Comparison of ENCODE assay signal across 27 cellular contexts in the genomic region with DNA sequence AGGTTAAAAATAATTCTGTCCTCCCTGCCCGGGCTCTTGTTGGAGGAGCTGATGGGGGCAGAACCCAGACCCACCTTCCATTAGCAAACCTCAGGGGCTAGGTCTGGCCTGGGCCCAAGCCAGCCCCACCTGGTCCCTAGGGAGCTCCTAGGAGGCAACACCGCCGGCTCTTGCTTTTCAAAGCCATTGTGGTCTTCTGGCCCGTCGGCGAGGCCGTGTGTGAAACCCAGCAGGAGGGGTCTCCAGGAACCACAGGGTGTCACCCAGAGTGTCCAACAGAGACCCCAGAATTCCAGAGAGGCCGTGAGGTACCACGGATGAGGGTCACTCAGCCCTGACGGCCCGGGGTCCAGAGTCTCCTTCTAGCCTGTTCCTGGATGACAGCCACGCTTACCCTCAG.
"Had no signal": no experiment of that assay in that cellular context is flagged by ENCODE, and none has a peak within 500 bp of the region (broad histone marks: within the 10 kb centered on the region; RNA-seq: fewer than 3 reads in every experiment).

No MANE protein-coding gene starts in this region.

- H3K4me3 Mint-ChIP-seq: activated B cell treated with CpG ODN at 0.5 μM for 24 hours; activated CD8-positive, alpha-beta T cell treated with anti-CD3 and anti-CD28 coated beads for 36 hours; activated naive CD8-positive, alpha-beta T cell treated with anti-CD3 and anti-CD28 coated beads, Interleukin-2, amount 10 ng/mL, durations not matched to agents 7 days and 5 days; activated T-cell treated with anti-CD3 and anti-CD28 coated beads, Interleukin-2, amount 50 U/mL, for 4 hours; activated T-helper 17 cell treated with anti-CD3 and anti-CD28 coated beads, Interleukin-2, amount 50 U/mL, for 72 hours; brain; endodermal cell had no signal

- H3K9me3 Mint-ChIP-seq: activated B cell treated with CpG ODN at 0.5 μM for 24 hours; activated CD8-positive, alpha-beta T cell treated with anti-CD3 and anti-CD28 coated beads for 36 hours; activated naive CD8-positive, alpha-beta T cell treated with anti-CD3 and anti-CD28 coated beads, Interleukin-2, amount 10 ng/mL, durations not matched to agents 7 days and 5 days; activated T-cell treated with anti-CD3 and anti-CD28 coated beads, Interleukin-2, amount 50 U/mL, for 4 hours; activated T-helper 17 cell treated with anti-CD3 and anti-CD28 coated beads, Interleukin-2, amount 50 U/mL, for 72 hours; endodermal cell had no signal

- H3K4me3 ChIP-seq: ascending aorta, breast epithelium, cardiac muscle cell, colonic mucosa had no signal

- H3K4me1 Mint-ChIP-seq: activated T-helper 17 cell treated with anti-CD3 and anti-CD28 coated beads, Interleukin-2, amount 50 U/mL, for 72 hours; brain; endodermal cell had no signal

- H3K27ac Mint-ChIP-seq: activated B cell treated with CpG ODN at 0.5 μM for 24 hours; activated CD8-positive, alpha-beta T cell treated with anti-CD3 and anti-CD28 coated beads for 36 hours; activated naive CD8-positive, alpha-beta T cell treated with anti-CD3 and anti-CD28 coated beads, Interleukin-2, amount 10 ng/mL, durations not matched to agents 7 days and 5 days; activated T-helper 17 cell treated with anti-CD3 and anti-CD28 coated beads, Interleukin-2, amount 50 U/mL, for 72 hours; brain; endodermal cell had no signal

- H3K27ac ChIP-seq: ascending aorta, breast epithelium, cardiac muscle cell, colonic mucosa, WERI-Rb-1 had no signal

- FAIRE-seq: frontal cortex had no signal

- H3K27me3 ChIP-seq: ascending aorta, cardiac muscle cell, colonic mucosa had no signal

- H3K36me3 Mint-ChIP-seq: activated naive CD8-positive, alpha-beta T cell treated with anti-CD3 and anti-CD28 coated beads, Interleukin-2, amount 10 ng/mL, durations not matched to agents 7 days and 5 days; brain had no signal

- H3K27me3 Mint-ChIP-seq: activated B cell treated with CpG ODN at 0.5 μM for 24 hours; activated CD8-positive, alpha-beta T cell treated with anti-CD3 and anti-CD28 coated beads for 36 hours; activated naive CD8-positive, alpha-beta T cell treated with anti-CD3 and anti-CD28 coated beads, Interleukin-2, amount 10 ng/mL, durations not matched to agents 7 days and 5 days had no signal

- H3K9me3 ChIP-seq: ascending aorta, colonic mucosa had no signal

- H3K36me3 ChIP-seq: ascending aorta, breast epithelium, cardiac muscle cell, colonic mucosa, WERI-Rb-1 had no signal

- DNase-seq: activated B cell treated with CpG ODN at 0.5 μM for 24 hours; activated CD4-positive, alpha-beta T cell treated with anti-CD3 and anti-CD28 coated beads for 48 hours; activated CD4-positive, alpha-beta T cell treated with anti-CD3 and anti-CD28 coated beads, Interleukin-2, amount 50 U/mL, for 1 hour; activated CD4-positive, alpha-beta T cell treated with anti-CD3 and anti-CD28 coated beads, Interleukin-2, amount 50 U/mL, for 48 hours; activated CD8-positive, alpha-beta memory T cell treated with anti-CD3 and anti-CD28 coated beads for 24 hours; activated CD8-positive, alpha-beta T cell treated with anti-CD3 and anti-CD28 coated beads for 36 hours; activated effector memory CD4-positive, alpha-beta T cell treated with Interleukin-2 at 50 U/mL for 16 hours; activated gamma-delta T cell treated with Interleukin-2 at 50 U/mL for 16 hours; activated naive CD4-positive, alpha-beta T cell treated with anti-CD3 and anti-CD28 coated beads, Interleukin-2, amount 50 U/mL, for 16 hours; activated naive CD4-positive, alpha-beta T cell treated with Interleukin-2 at 50 U/mL for 16 hours; activated naive CD8-positive, alpha-beta T cell treated with anti-CD3 and anti-CD28 coated beads, Interleukin-2, amount 10 ng/mL, durations not matched to agents 7 days and 5 days; activated T-cell treated with anti-CD3 and anti-CD28 coated beads, Interleukin-2, amount 50 U/mL, for 4 hours; central memory CD4-positive, alpha-beta T cell; cerebellar nuclear complex; colonic mucosa; effector memory CD4-positive, alpha-beta T cell; endodermal cell; foreskin fibroblast; head of caudate nucleus; T-helper 2 cell; WERI-Rb-1 had no signal
